17 cellular contexts compared by ENCODE assay signal in genomic region chr20:20895537-20895936, GRCh38.
"Had no signal": no experiment of that assay in that cellular context is flagged by ENCODE, and none has a peak within 500 bp of the region (broad histone marks: within the 10 kb centered on the region; RNA-seq: fewer than 3 reads in every experiment).

No MANE protein-coding gene starts in this region.

- H3K27me3 ChIP-seq: right atrium auricular region, transverse colon had no signal

- H3K4me3 ChIP-seq: esophagus squamous epithelium, gastroesophageal sphincter, right atrium auricular region, stomach, thoracic aorta, transverse colon had no signal

- ATAC-seq: effector memory CD8-positive, alpha-beta T cell; gastroesophageal sphincter; left lobe of liver; naive thymus-derived CD4-positive, alpha-beta T cell had no signal

- H3K27ac ChIP-seq: epithelial cell of prostate, esophagus squamous epithelium, gastroesophageal sphincter, right atrium auricular region, stomach, thoracic aorta, transverse colon had no signal

- H3K36me3 ChIP-seq: esophagus squamous epithelium, gastroesophageal sphincter, right atrium auricular region, stomach, thoracic aorta, transverse colon had no signal

- DNase-seq: effector memory CD8-positive, alpha-beta T cell; esophagus squamous epithelium; foreskin fibroblast; kidney; mammary epithelial cell; naive thymus-derived CD4-positive, alpha-beta T cell; posterior cingulate gyrus; small intestine; stimulated activated CD4-positive, alpha-beta T cell treated with anti-CD3 and anti-CD28 coated beads, Interleukin-12 subunit alpha, Interleukin-12 subunit beta, amount 100 ng/mL, for 4 hours; stimulated activated naive CD4-positive, alpha-beta T cell; stomach; transverse colon had no signal
